Comparison of ENCODE assay signal across 35 cellular contexts in the genomic region with DNA sequence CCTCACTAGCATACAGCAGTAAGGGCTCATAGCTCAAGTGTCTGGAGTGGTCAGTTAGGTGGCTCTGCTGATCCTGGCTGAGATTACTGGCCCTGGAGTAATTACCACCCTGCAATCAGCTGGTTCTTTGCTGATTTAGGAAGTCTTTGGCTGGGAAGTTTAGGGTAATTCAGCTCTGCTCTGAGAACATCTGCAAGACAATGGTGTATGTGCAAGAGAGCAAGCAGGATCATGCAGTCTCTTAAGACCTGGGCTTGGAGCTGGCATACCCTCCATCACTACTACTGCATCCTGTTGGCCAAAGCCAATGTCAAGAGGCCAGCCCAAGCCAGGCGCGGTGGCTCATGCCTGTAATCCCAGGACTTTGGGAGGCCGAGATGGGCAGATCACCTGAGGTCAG.
"Had no signal": no experiment of that assay in that cellular context is flagged by ENCODE, and none has a peak within 500 bp of the region (broad histone marks: within the 10 kb centered on the region; RNA-seq: fewer than 3 reads in every experiment).

No MANE protein-coding gene starts in this region.

- H3K4me1 ChIP-seq: adrenal gland, body of pancreas, esophagus squamous epithelium, heart right ventricle had no signal

- H3K27ac Mint-ChIP-seq: activated CD4-positive, alpha-beta memory T cell treated with anti-CD3 and anti-CD28 coated beads for 36 hours; activated CD4-positive, alpha-beta T cell treated with anti-CD3 and anti-CD28 coated beads for 36 hours; activated CD4-positive, alpha-beta T cell treated with anti-CD3 and anti-CD28 coated beads, Interleukin-2, amount 10 ng/mL, durations not matched to agents 24 days and 14 days; activated CD8-positive, alpha-beta memory T cell treated with anti-CD3 and anti-CD28 coated beads, Interleukin-2, amount 10 ng/mL, durations not matched to agents 7 days and 5 days; activated CD8-positive, alpha-beta T cell treated with anti-CD3 and anti-CD28 coated beads, Interleukin-2, amount 10 ng/mL, durations not matched to agents 7 days and 5 days; activated naive CD4-positive, alpha-beta T cell treated with anti-CD3 and anti-CD28 coated beads for 36 hours; activated naive CD4-positive, alpha-beta T cell treated with anti-CD3 and anti-CD28 coated beads, Interleukin-2, amount 50 U/mL, for 24 hours; activated naive CD8-positive, alpha-beta T cell treated with anti-CD3 and anti-CD28 coated beads for 36 hours; activated naive CD8-positive, alpha-beta T cell treated with anti-CD3 and anti-CD28 coated beads, Interleukin-2, amount 50 U/mL, for 24 hours; activated T-helper 1 cell treated with anti-CD3 and anti-CD28 coated beads, Interleukin-12 subunit alpha, Interleukin-12 subunit beta, Interleukin-2, Interleukin-4 antibody, amounts not matched to agents 30 ng/mL and 10 ng/mL and 1 ng/mL, durations not matched to agents 14 hours and 24 hours and 36 hours; activated T-helper 2 cell treated with anti-CD3 and anti-CD28 coated beads, Interferon-gamma antibody, Interleukin-2, Interleukin-4, amounts not matched to agents 10 μg/mL and 5 μg/mL and 100 μg/mL, durations not matched to agents 14 hours and 24 hours and 36 hours; effector memory CD8-positive, alpha-beta T cell; T-helper 17 cell; T-helper 2 cell treated with Interferon-gamma antibody and Interleukin-4, amounts not matched to agents 5 μg/mL and 100 μg/mL, for 36 hours had no signal

- H3K4me3 Mint-ChIP-seq: activated CD4-positive, alpha-beta memory T cell treated with anti-CD3 and anti-CD28 coated beads for 36 hours; activated CD4-positive, alpha-beta T cell treated with anti-CD3 and anti-CD28 coated beads for 36 hours; activated CD4-positive, alpha-beta T cell treated with anti-CD3 and anti-CD28 coated beads, Interleukin-2, amount 10 ng/mL, durations not matched to agents 24 days and 14 days; activated CD8-positive, alpha-beta memory T cell treated with anti-CD3 and anti-CD28 coated beads, Interleukin-2, amount 10 ng/mL, durations not matched to agents 7 days and 5 days; activated CD8-positive, alpha-beta T cell treated with anti-CD3 and anti-CD28 coated beads, Interleukin-2, amount 10 ng/mL, durations not matched to agents 7 days and 5 days; activated naive CD4-positive, alpha-beta T cell treated with anti-CD3 and anti-CD28 coated beads for 36 hours; activated naive CD4-positive, alpha-beta T cell treated with anti-CD3 and anti-CD28 coated beads, Interleukin-2, amount 50 U/mL, for 24 hours; activated naive CD8-positive, alpha-beta T cell treated with anti-CD3 and anti-CD28 coated beads for 36 hours; activated naive CD8-positive, alpha-beta T cell treated with anti-CD3 and anti-CD28 coated beads, Interleukin-2, amount 50 U/mL, for 24 hours; activated T-helper 1 cell treated with anti-CD3 and anti-CD28 coated beads, Interleukin-12 subunit alpha, Interleukin-12 subunit beta, Interleukin-2, Interleukin-4 antibody, amounts not matched to agents 30 ng/mL and 10 ng/mL and 1 ng/mL, durations not matched to agents 14 hours and 24 hours and 36 hours; effector memory CD8-positive, alpha-beta T cell; T-helper 17 cell; T-helper 2 cell treated with Interferon-gamma antibody and Interleukin-4, amounts not matched to agents 5 μg/mL and 100 μg/mL, for 36 hours had no signal

- ATAC-seq: activated CD4-positive, alpha-beta T cell treated with anti-CD3 and anti-CD28 coated beads for 36 hours; activated CD8-positive, alpha-beta memory T cell treated with anti-CD3 and anti-CD28 coated beads, Interleukin-2, amount 10 ng/mL, durations not matched to agents 7 days and 5 days; activated CD8-positive, alpha-beta T cell treated with anti-CD3 and anti-CD28 coated beads, Interleukin-2, amount 10 ng/mL, durations not matched to agents 7 days and 5 days; activated naive CD8-positive, alpha-beta T cell treated with anti-CD3 and anti-CD28 coated beads, Interleukin-2, amount 50 U/mL, for 24 hours; body of pancreas; effector memory CD8-positive, alpha-beta T cell; gastroesophageal sphincter; heart right ventricle; T-helper 17 cell had no signal

- H3K27me3 ChIP-seq: adrenal gland, body of pancreas, gastroesophageal sphincter had no signal

- H3K4me3 ChIP-seq: adrenal gland, body of pancreas, esophagus squamous epithelium, gastroesophageal sphincter, heart right ventricle had no signal

- H3K4me1 Mint-ChIP-seq: activated CD4-positive, alpha-beta T cell treated with anti-CD3 and anti-CD28 coated beads for 36 hours; activated CD4-positive, alpha-beta T cell treated with anti-CD3 and anti-CD28 coated beads, Interleukin-2, amount 10 ng/mL, durations not matched to agents 24 days and 14 days; activated CD8-positive, alpha-beta memory T cell treated with anti-CD3 and anti-CD28 coated beads, Interleukin-2, amount 10 ng/mL, durations not matched to agents 7 days and 5 days; activated naive CD4-positive, alpha-beta T cell treated with anti-CD3 and anti-CD28 coated beads, Interleukin-2, amount 50 U/mL, for 24 hours; activated naive CD8-positive, alpha-beta T cell treated with anti-CD3 and anti-CD28 coated beads for 36 hours; T-helper 17 cell had no signal

- H3K27ac ChIP-seq: adrenal gland, body of pancreas, esophagus squamous epithelium, gastroesophageal sphincter, heart right ventricle, WERI-Rb-1 had no signal

- DNase-seq: activated CD4-positive, alpha-beta memory T cell treated with anti-CD3 and anti-CD28 coated beads for 36 hours; activated CD4-positive, alpha-beta T cell treated with anti-CD3 and anti-CD28 coated beads for 36 hours; activated CD4-positive, alpha-beta T cell treated with anti-CD3 and anti-CD28 coated beads, Interleukin-2, amount 10 ng/mL, durations not matched to agents 24 days and 14 days; activated CD4-positive, CD25-positive, alpha-beta regulatory T cell; activated CD4-positive, CD25-positive, alpha-beta regulatory T cell treated with anti-CD3 and anti-CD28 coated beads, Interleukin-2, amount 50 U/mL, for 72 hours; activated CD8-positive, alpha-beta memory T cell treated with anti-CD3 and anti-CD28 coated beads, Interleukin-2, amount 10 ng/mL, durations not matched to agents 7 days and 5 days; activated CD8-positive, alpha-beta memory T cell treated with anti-CD3 and anti-CD28 coated beads, Interleukin-2, amount 50 U/mL, for 4 hours; activated CD8-positive, alpha-beta T cell treated with anti-CD3 and anti-CD28 coated beads, Interleukin-2, amount 10 ng/mL, durations not matched to agents 7 days and 5 days; activated effector memory CD4-positive, alpha-beta T cell treated with anti-CD3 and anti-CD28 coated beads, Interleukin-2, amount 50 U/mL, for 16 hours; activated naive CD4-positive, alpha-beta T cell treated with anti-CD3 and anti-CD28 coated beads for 36 hours; activated naive CD8-positive, alpha-beta T cell treated with anti-CD3 and anti-CD28 coated beads for 36 hours; activated naive CD8-positive, alpha-beta T cell treated with anti-CD3 and anti-CD28 coated beads, Interleukin-2, amount 50 U/mL, for 24 hours; activated T-cell treated with anti-CD3 and anti-CD28 coated beads, Interleukin-2, amount 50 U/mL, for 1 hour; activated T-cell treated with anti-CD3 and anti-CD28 coated beads, Interleukin-2, amount 50 U/mL, for 48 hours; adrenal gland; amygdala; aorta; body of pancreas; caudate nucleus; cortex of kidney; dermis blood vessel endothelial cell; effector CD4-positive, alpha-beta T cell; effector memory CD8-positive, alpha-beta T cell; erythroblast; esophagus squamous epithelium; foreskin melanocyte; heart right ventricle; T-helper 17 cell; T1000; WERI-Rb-1 had no signal

- H3K36me3 ChIP-seq: adrenal gland, esophagus squamous epithelium, gastroesophageal sphincter, heart right ventricle, WERI-Rb-1 had no signal

- H3K36me3 Mint-ChIP-seq: activated CD4-positive, alpha-beta memory T cell treated with anti-CD3 and anti-CD28 coated beads for 36 hours; activated CD8-positive, alpha-beta memory T cell treated with anti-CD3 and anti-CD28 coated beads, Interleukin-2, amount 10 ng/mL, durations not matched to agents 7 days and 5 days; activated naive CD8-positive, alpha-beta T cell treated with anti-CD3 and anti-CD28 coated beads for 36 hours had no signal

- H3K9me3 Mint-ChIP-seq: activated CD4-positive, alpha-beta memory T cell treated with anti-CD3 and anti-CD28 coated beads for 36 hours; activated naive CD4-positive, alpha-beta T cell treated with anti-CD3 and anti-CD28 coated beads for 36 hours; activated naive CD4-positive, alpha-beta T cell treated with anti-CD3 and anti-CD28 coated beads, Interleukin-2, amount 50 U/mL, for 24 hours; activated naive CD8-positive, alpha-beta T cell treated with anti-CD3 and anti-CD28 coated beads for 36 hours; activated naive CD8-positive, alpha-beta T cell treated with anti-CD3 and anti-CD28 coated beads, Interleukin-2, amount 50 U/mL, for 24 hours; activated T-helper 1 cell treated with anti-CD3 and anti-CD28 coated beads, Interleukin-12 subunit alpha, Interleukin-12 subunit beta, Interleukin-2, Interleukin-4 antibody, amounts not matched to agents 30 ng/mL and 10 ng/mL and 1 ng/mL, durations not matched to agents 14 hours and 24 hours and 36 hours; activated T-helper 2 cell treated with anti-CD3 and anti-CD28 coated beads, Interferon-gamma antibody, Interleukin-2, Interleukin-4, amounts not matched to agents 10 μg/mL and 5 μg/mL and 100 μg/mL, durations not matched to agents 14 hours and 24 hours and 36 hours; T-helper 2 cell treated with Interferon-gamma antibody and Interleukin-4, amounts not matched to agents 5 μg/mL and 100 μg/mL, for 36 hours had no signal
